In the genomic region with DNA sequence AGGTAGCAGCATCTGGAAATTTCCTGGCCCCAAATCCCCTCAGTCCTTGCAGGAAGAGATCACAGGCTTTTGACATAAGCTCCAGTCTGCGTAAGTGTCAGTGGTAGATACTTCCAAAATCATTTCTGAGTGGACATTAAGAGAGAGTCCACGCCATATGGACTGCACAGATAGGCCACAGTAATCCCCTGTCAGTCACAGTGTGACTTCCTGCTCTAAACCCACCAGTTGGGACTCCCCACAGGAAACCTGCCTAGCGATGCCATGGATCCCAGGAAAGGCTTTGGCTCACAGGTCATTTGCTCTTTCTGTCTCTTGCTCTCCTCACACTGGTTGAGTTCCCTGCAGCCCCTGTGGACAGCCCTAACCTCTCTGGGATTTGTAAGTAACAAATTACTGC, we compare ENCODE assay signal across 16 cellular contexts. TPM values are rescaled to one million over a fixed set of nuclear protein-coding genes. Genes with fewer than 3 reads are reported as not detected.
"Had no signal": no experiment of that assay in that cellular context is flagged by ENCODE, and none has a peak within 500 bp of the region (broad histone marks: within the 10 kb centered on the region; RNA-seq: fewer than 3 reads in every experiment).

No MANE protein-coding gene starts in this region.

- H3K27ac ChIP-seq: heart right ventricle had no signal

- H3K36me3 ChIP-seq: heart right ventricle had no signal

- H3K36me3 Mint-ChIP-seq: naive thymus-derived CD4-positive, alpha-beta T cell; stimulated activated naive B cell treated with anti-CD40 and anti-IgM and Interleukin-4, amounts not matched to agents 10 μg/mL and 1 μg/mL and 100 μg/mL, for 72 hours had no signal

- H3K4me3 Mint-ChIP-seq: naive thymus-derived CD4-positive, alpha-beta T cell; nephron progenitor cell; stimulated activated naive B cell treated with anti-CD40 and anti-IgM and Interleukin-4, amounts not matched to agents 10 μg/mL and 1 μg/mL and 100 μg/mL, for 72 hours had no signal

- ATAC-seq: esophagus mucosa; heart right ventricle; left lobe of liver; naive thymus-derived CD4-positive, alpha-beta T cell; sciatic nerve; stimulated activated naive B cell treated with anti-CD40 and anti-IgM and Interleukin-4, amounts not matched to agents 10 μg/mL and 1 μg/mL and 100 μg/mL, for 72 hours had no signal

- DNase-seq: effector memory CD4-positive, alpha-beta T cell; heart right ventricle; hypothalamus; mammary epithelial cell; naive thymus-derived CD4-positive, alpha-beta T cell; nephron progenitor cell; posterior cingulate gyrus; stimulated activated CD4-positive, alpha-beta T cell treated with anti-CD3 and anti-CD28 coated beads, Interleukin-2, amount 100 ng/mL, for 24 hours; stimulated activated CD4-positive, alpha-beta T cell treated with anti-CD3 and anti-CD28 coated beads, Interleukin-4, amount 100 ng/mL, for 4 hours; stimulated activated naive B cell treated with anti-CD40 and anti-IgM and Interleukin-4, amounts not matched to agents 10 μg/mL and 1 μg/mL and 100 μg/mL, for 72 hours; trophoblast cell had no signal

- H3K4me1 ChIP-seq: heart right ventricle had no signal

- H3K4me1 Mint-ChIP-seq: stimulated activated naive B cell treated with anti-CD40 and anti-IgM and Interleukin-4, amounts not matched to agents 10 μg/mL and 1 μg/mL and 100 μg/mL, for 72 hours had no signal

- H3K9me3 ChIP-seq: heart right ventricle had no signal

- H3K4me3 ChIP-seq: heart right ventricle had no signal

- H3K27ac Mint-ChIP-seq: naive thymus-derived CD4-positive, alpha-beta T cell; nephron progenitor cell; stimulated activated naive B cell treated with anti-CD40 and anti-IgM and Interleukin-4, amounts not matched to agents 10 μg/mL and 1 μg/mL and 100 μg/mL, for 72 hours had no signal

- H3K27me3 Mint-ChIP-seq: stimulated activated naive B cell treated with anti-CD40 and anti-IgM and Interleukin-4, amounts not matched to agents 10 μg/mL and 1 μg/mL and 100 μg/mL, for 72 hours had no signal

RNA-seq across cellular contexts. Expression of gene MKRN3, which starts 28.8 kb away (rescaled TPM):
- total RNA-seq: mesenteric fat pad, osteocyte had no signal
- polyA plus RNA-seq: mammary epithelial cell had no signal
